Comparison of ENCODE assay signal across 18 cellular contexts in genomic region chr4:25283948-25284347, GRCh38. TPM values are rescaled to one million over a fixed set of nuclear protein-coding genes. Genes with fewer than 3 reads are reported as not detected.
DNase-seq lines count a peak whose midpoint lies in the region; ATAC-seq and TF ChIP-seq lines count a peak whose summit lies in the region.
"Had no signal": no experiment of that assay in that cellular context is flagged by ENCODE, and none has a peak within 500 bp of the region (broad histone marks: within the 10 kb centered on the region; RNA-seq: fewer than 3 reads in every experiment).

No MANE protein-coding gene starts in this region.

- no peak overlapping the region for H3K4me3 ChIP-seq in PC-3 (ENCODE audit: low read length)
- no peak overlapping the region for H3K4me3 ChIP-seq in hepatocyte
- no peak overlapping the region for H3K4me3 ChIP-seq in lower lobe of right lung
- H3K4me3 ChIP-seq: HAP-1 had no signal

- intact Hi-C loops in PC-3 (cut with micrococcal nuclease) (loop anchor here (1.0 kb wide), 1 partner anchor 28 kb away; the partner anchor contains the start of gene ZCCHC4), lower lobe of right lung (cut with DNase I) (no loop called here)

- H3K9me3 ChIP-seq in PC-3 (ENCODE audit: low read length) = no peaks in the 10 kb centered on the region
- H3K9me3 ChIP-seq in hepatocyte (ENCODE audit: low read depth) = no peaks in the 10 kb centered on the region
- peaks cover 5% of the 10 kb centered on the region for H3K9me3 ChIP-seq in lower lobe of right lung
- H3K9me3 ChIP-seq: HAP-1 had no signal

- DNase-seq in DMS53 treated with DMSO at 0.1 percent for 48 hours (lab: John Stamatoyannopoulos, UW; ENCODE audit: unreplicated experiment) = peak; percentile 66
- peak; percentile 75 for DNase-seq in PC-3
- DNase-seq in hepatocyte (ENCODE audit: low spot score) = no peak
- no peak for DNase-seq in lower lobe of right lung
- DNase-seq in endothelial cell (ENCODE audit: low spot score) = no peak
- no peak for DNase-seq in activated T-cell treated with anti-CD3 and anti-CD28 coated beads, Interleukin-2, amount 50 U/mL, for 24 hours
- DNase-seq: C1 segment of cervical spinal cord; Calu3; CD4-positive, alpha-beta T cell; DMS 273 treated with DMSO at 0.1 percent for 48 hours; DMS79 treated with DMSO at 0.1 percent for 48 hours; EL; HFFc6 had no signal

- H3K9me3 Mint-ChIP-seq in endothelial cell (ENCODE audit: unreplicated experiment) = no peaks in the 10 kb centered on the region
- peaks cover 6% of the 10 kb centered on the region for H3K9me3 Mint-ChIP-seq in activated T-cell treated with anti-CD3 and anti-CD28 coated beads, Interleukin-2, amount 50 U/mL, for 24 hours

- H3K4me1 ChIP-seq in PC-3 (ENCODE audit: insufficient read depth, low read length) (peaks cover 23% of the 10 kb centered on the region), hepatocyte (ENCODE audit: insufficient read depth) (no peaks in the 10 kb centered on the region), lower lobe of right lung (no peaks in the 10 kb centered on the region)
- H3K4me1 ChIP-seq: HAP-1 had no signal

- no peaks in the 10 kb centered on the region for H3K36me3 ChIP-seq in PC-3 (ENCODE audit: low read depth, low read length)
- H3K36me3 ChIP-seq in hepatocyte (replicated peaks; ENCODE audit: insufficient read depth, low read depth) = no peaks in the 10 kb centered on the region
- peaks cover 10% of the 10 kb centered on the region for H3K36me3 ChIP-seq in lower lobe of right lung
- H3K36me3 ChIP-seq: HAP-1 had no signal

- 0 out of 2 replicates have a peak overlapping the region, but pooled peaks have one; percentile 28 for H2AFZ ChIP-seq in PC-3 (ENCODE audit: low read length)
- H2AFZ ChIP-seq in hepatocyte = no peak overlapping the region

- H3K9me2 ChIP-seq in PC-3 (replicated peaks; ENCODE audit: low read length) (no peaks in the 10 kb centered on the region), hepatocyte (replicated peaks; ENCODE audit: insufficient read depth) (no peaks in the 10 kb centered on the region)

- H3K4me1 Mint-ChIP-seq in endothelial cell (ENCODE audit: unreplicated experiment) = no peaks in the 10 kb centered on the region
- H3K4me1 Mint-ChIP-seq in activated T-cell treated with anti-CD3 and anti-CD28 coated beads, Interleukin-2, amount 50 U/mL, for 24 hours (ENCODE audit: low read depth) = no peaks in the 10 kb centered on the region
- H3K4me1 Mint-ChIP-seq: B cell, IgD-negative memory B cell had no signal

- no TSS peak for BruUV-seq in PC-3 (replicated peaks; lab: Mats Ljungman, UMichigan)

- H3K4me2 ChIP-seq in PC-3 (ENCODE audit: low read length) (peak overlapping the region; percentile 68), hepatocyte (peak overlapping the region; percentile 3)

- WGBS in hepatocyte (ENCODE audit: low lambda C conversion rate, missing lambda C conversion rate) = 70% methylated on average over 3 of the region's 3 CpGs

- H3K27ac ChIP-seq in PC-3 (ENCODE audit: low read length) = peak overlapping the region; percentile 90
- H3K27ac ChIP-seq in hepatocyte = peak overlapping the region; percentile 23
- H3K27ac ChIP-seq in lower lobe of right lung = no peak overlapping the region

- no peaks in the 10 kb centered on the region for H4K20me1 ChIP-seq in PC-3 (ENCODE audit: low read length)
- H4K20me1 ChIP-seq in hepatocyte (ENCODE audit: insufficient read depth, poor library complexity, severe bottlenecking) = no peaks in the 10 kb centered on the region

- H3K27me3 Mint-ChIP-seq in endothelial cell (ENCODE audit: unreplicated experiment) = peaks cover 3% of the 10 kb centered on the region
- H3K27me3 Mint-ChIP-seq in activated T-cell treated with anti-CD3 and anti-CD28 coated beads, Interleukin-2, amount 50 U/mL, for 24 hours = peaks cover 4% of the 10 kb centered on the region
- H3K27me3 Mint-ChIP-seq: IgD-negative memory B cell had no signal

- no peak overlapping the region for H3K27ac Mint-ChIP-seq in endothelial cell (ENCODE audit: unreplicated experiment)
- H3K27ac Mint-ChIP-seq in activated T-cell treated with anti-CD3 and anti-CD28 coated beads, Interleukin-2, amount 50 U/mL, for 24 hours = no peak overlapping the region
- H3K27ac Mint-ChIP-seq: B cell; CD4-positive, alpha-beta T cell; HFFc6; IgD-negative memory B cell had no signal

- H3K9ac ChIP-seq in PC-3 (ENCODE audit: low read length) = peak overlapping the region; percentile 46

- TF ChIP-seq CTCF in PC-3 (conservative IDR thresholded peaks at IDR 0.05; ENCODE audit: low read depth, low read length) = no peak
- TF ChIP-seq CTCF in hepatocyte (IDR thresholded peaks at IDR 0.05; ENCODE audit: poor library complexity) = no peak
- TF ChIP-seq CTCF in lower lobe of right lung (IDR thresholded peaks at IDR 0.05) = no peak
- no peak for TF ChIP-seq CTCF in endothelial cell (IDR thresholded peaks at IDR 0.05; ENCODE audit: unreplicated experiment)

- H3K79me2 ChIP-seq in PC-3 (ENCODE audit: low read length) (no peaks in the 10 kb centered on the region), hepatocyte (no peaks in the 10 kb centered on the region)

- ATAC-seq in PC-3 (peak; percentile 95), lower lobe of right lung (peak; percentile 51 to 87), HG03135 (IDR thresholded peaks at IDR 0.05; ENCODE audit: unreplicated experiment) (no peak), GM18858 (IDR thresholded peaks at IDR 0.05; ENCODE audit: unreplicated experiment) (no peak)

- H3K4me3 Mint-ChIP-seq in endothelial cell (ENCODE audit: unreplicated experiment) = no peak overlapping the region
- H3K4me3 Mint-ChIP-seq in activated T-cell treated with anti-CD3 and anti-CD28 coated beads, Interleukin-2, amount 50 U/mL, for 24 hours = no peak overlapping the region
- H3K4me3 Mint-ChIP-seq: B cell; CD4-positive, alpha-beta T cell; HFFc6; IgD-negative memory B cell had no signal

- CTCF ChIA-PET in PC-3 (lab: Charles Lee) = interaction anchor here (0.7 to 1.3 kb wide), 2 partner anchors 16 to 29 kb away, joined by 3 to 8 read pairs; partner anchors contain the start of gene ZCCHC4

- no peaks in the 10 kb centered on the region for H3K36me3 Mint-ChIP-seq in endothelial cell (ENCODE audit: low read depth, unreplicated experiment)
- H3K36me3 Mint-ChIP-seq in activated T-cell treated with anti-CD3 and anti-CD28 coated beads, Interleukin-2, amount 50 U/mL, for 24 hours (ENCODE audit: low read depth) = peaks cover 21% of the 10 kb centered on the region

- POLR2A ChIA-PET in PC-3 (lab: Charles Lee; ENCODE audit: unreplicated experiment) = interaction anchor here (0.6 kb wide), 1 partner anchor 809 kb away, joined by 5 read pairs; no protein-coding TSS in a partner anchor

- H3K27me3 ChIP-seq in PC-3 (ENCODE audit: low read length) (no peaks in the 10 kb centered on the region), hepatocyte (no peaks in the 10 kb centered on the region), lower lobe of right lung (ENCODE audit: low read depth) (no peaks in the 10 kb centered on the region)

- H3F3A ChIP-seq in PC-3 (ENCODE audit: low read length, unreplicated experiment) = no peaks in the 10 kb centered on the region

RNA-seq across cellular contexts. Expression of gene ZCCHC4, which starts 28.6 kb away (rescaled TPM):
- total RNA-seq in PC-3 (2014; rRNA removed) (6.5 and 6.8 TPM in 2 replicates), hepatocyte (9.1 and 13.0 TPM in 2 replicates), lower lobe of right lung (12.2 TPM), endothelial cell (ENCODE audit: unreplicated experiment) (9.0 TPM)
- polyA plus RNA-seq in hepatocyte = 3.9 and 4.7 TPM in 2 replicates

RNA-seq across cellular contexts. Expression of gene PI4K2B, which starts 50.1 kb away (rescaled TPM):
- total RNA-seq in PC-3 (2014; rRNA removed) = 13.3 and 18.1 TPM in 2 replicates
- 41.4 and 44.1 TPM in 2 replicates for total RNA-seq in hepatocyte
- 11.8 and 12.6 TPM in 2 replicates for polyA plus RNA-seq in hepatocyte
- total RNA-seq in lower lobe of right lung = 21.1 TPM
- 6.7 TPM for total RNA-seq in endothelial cell (ENCODE audit: unreplicated experiment)

Comparison
In these comparisons a context has a peak if more than half of its experiments do, and no peak if none do; other contexts are left out.
1. DNase-seq: peak in DMS53 treated with DMSO at 0.1 percent for 48 hours (single experiment) and PC-3 (single experiment); none in hepatocyte (single experiment), lower lobe of right lung (single experiment), endothelial cell (single experiment) and activated T-cell treated with anti-CD3 and anti-CD28 coated beads, Interleukin-2, amount 50 U/mL, for 24 hours (single experiment).
2. ATAC-seq: peak in PC-3 (single experiment) and lower lobe of right lung (2 of 2); none in HG03135 (single experiment) and GM18858 (single experiment).